8 cellular contexts compared by ENCODE assay signal in genomic region chr2:238320246-238320647, GRCh38. TPM values are rescaled to one million over a fixed set of nuclear protein-coding genes. Genes with fewer than 3 reads are reported as not detected.
A peak's percentile ranks its signal among the peaks of the same experiment; 100 is the strongest.
DNase-seq lines count a peak whose midpoint lies in the region; ATAC-seq and TF ChIP-seq lines count a peak whose summit lies in the region.

TRAF3IP1 (plus strand) TSS chr2:238320518; CDS start chr2:238320663, 145 bp downstream.

- peak within 1 kb of the TSS; percentile 92 for H3K4me2 ChIP-seq in OCI-LY1 (ENCODE audit: low read length)

- TF ChIP-seq CTCF in OCI-LY1 (IDR thresholded peaks at IDR 0.05; ENCODE audit: low read length) (no peak), epithelial cell of proximal tubule (conservative IDR thresholded peaks at IDR 0.05; ENCODE audit: low read depth, low read length) (no peak)

- peak within 1 kb of the TSS; percentile 69 for H3K4me3 ChIP-seq in OCI-LY1 (ENCODE audit: low read depth, low read length, poor library complexity, severe bottlenecking)
- H3K4me3 ChIP-seq in epithelial cell of proximal tubule (ENCODE audit: low read depth, low read length): peak within 1 kb of the TSS; percentile 66

- peak; percentile 91 for DNase-seq in COLO668 (lab: John Stamatoyannopoulos, UW; ENCODE audit: unreplicated experiment)
- peak in 74 of 76 experiments; percentile 20 to 88 (median 70) for DNase-seq in HUDEP-2 (lab: John Stamatoyannopoulos, UW; ENCODE audit: unreplicated experiment in 76 of 76)
- DNase-seq in activated T-cell treated with anti-CD3 and anti-CD28 coated beads for 24 hours (ENCODE audit: low read depth): peak; percentile 83
- no peak for DNase-seq in epithelial cell of proximal tubule (ENCODE audit: low read depth)
- DNase-seq in mucosa of gallbladder (ENCODE audit: low spot score): peak; percentile 95
- peak; percentile 59 to 77 for DNase-seq in stimulated activated CD8-positive, alpha-beta memory T cell treated with anti-CD3 and anti-CD28 coated beads, Interleukin-4, amount 100 ng/mL, for 1 hour (ENCODE audit: low read depth in 2 of 2, low spot score in 1 of 2)

- H3K27me3 ChIP-seq in OCI-LY1 (ENCODE audit: insufficient read depth, low read length): peaks cover 8% of the 10 kb centered on the region

- no peak within 1 kb of the TSS for H2AFZ ChIP-seq in OCI-LY1 (ENCODE audit: low read length)

- H3F3A ChIP-seq in OCI-LY1 (ENCODE audit: insufficient read depth, low read length): no peaks in the 10 kb centered on the region

- no peaks in the 10 kb centered on the region for H4K20me1 ChIP-seq in OCI-LY1 (ENCODE audit: insufficient read depth, low read length)

- peak within 1 kb of the TSS; percentile 70 for H3K9ac ChIP-seq in OCI-LY1 (ENCODE audit: low read length)

- no peaks in the 10 kb centered on the region for H3K36me3 ChIP-seq in OCI-LY1 (ENCODE audit: insufficient read depth, low read length)

- no peaks in the 10 kb centered on the region for H3K9me2 ChIP-seq in OCI-LY1 (ENCODE audit: low read depth, low read length)

- peak; percentile 99 for ATAC-seq in GM21381 (IDR thresholded peaks at IDR 0.05; ENCODE audit: unreplicated experiment)

- H3K79me2 ChIP-seq in OCI-LY1 (ENCODE audit: insufficient read depth, low read length): no peaks in the 10 kb centered on the region

- no peaks in the 10 kb centered on the region for H3K9me3 ChIP-seq in OCI-LY1 (ENCODE audit: low read length)

- H3K27ac ChIP-seq in OCI-LY1 (ENCODE audit: low read depth, low read length, poor library complexity, severe bottlenecking): no peak within 1 kb of the TSS

- peaks cover 15% of the 10 kb centered on the region for H3K4me1 ChIP-seq in OCI-LY1 (ENCODE audit: insufficient read depth, low read length, severe bottlenecking)

RNA-seq across cellular contexts. Expression of gene TRAF3IP1, which starts in this region (rescaled TPM):
- total RNA-seq in epithelial cell of proximal tubule (8.2 and 8.5 TPM in 2 replicates), mucosa of gallbladder (25.6 TPM)
